ENCODE assay signal across 8 cellular contexts in genomic region chr3:47163023-47163989, GRCh38. TPM values are rescaled to one million over a fixed set of nuclear protein-coding genes. Genes with fewer than 3 reads are reported as not detected.
DNase-seq lines count a peak whose midpoint lies in the region; ATAC-seq and FAIRE-seq lines count a peak whose summit lies in the region.

No MANE protein-coding gene starts in this region.

- ATAC-seq in GM19372 (IDR thresholded peaks at IDR 0.05; ENCODE audit: low read depth, unreplicated experiment) = peak; percentile 30
- ATAC-seq in HG03521 (IDR thresholded peaks at IDR 0.05; ENCODE audit: unreplicated experiment) = peak; percentile 28
- ATAC-seq in T-cell (replicated peaks in 1 of 4) = peak; percentile 22 to 41 (median 31)
- ATAC-seq in right cardiac atrium = peak; percentile 31 to 42

- intact Hi-C loops in right cardiac atrium (cut with DNase I) = loop anchor here in 1 of 4 donors (10.0 kb wide), 1 partner anchor 139 kb away; no protein-coding TSS in a partner anchor

- H3K27ac ChIP-seq in right cardiac atrium (ENCODE audit: low read length) = peak overlapping the region; percentile 93
- peak overlapping the region; percentile 91 for H3K27ac ChIP-seq in rectal smooth muscle tissue (ENCODE audit: low read depth, low read length)

- peak overlapping the region; percentile 59 for H3K9ac ChIP-seq in rectal smooth muscle tissue (ENCODE audit: low read length)

- H3K4me3 ChIP-seq in right cardiac atrium (ENCODE audit: low read length) = peak overlapping the region; percentile 90
- peak overlapping the region; percentile 90 for H3K4me3 ChIP-seq in rectal smooth muscle tissue (ENCODE audit: low read length)

- no peaks in the 10 kb centered on the region for H3K36me3 ChIP-seq in rectal smooth muscle tissue (ENCODE audit: control insufficient read depth, insufficient read depth, low read length)

- CTCF ChIA-PET in T-cell (lab: Charles Lee) = interaction anchor here in 1 of 2 donors (0.8 to 1.9 kb wide), 3 partner anchors 11 to 184 kb away, joined by 3 to 7 read pairs (median 3); partner anchors contain the start of gene NBEAL2

- peak in 12 of 14 donors; percentile 16 to 83 (median 50) for DNase-seq in C1 segment of cervical spinal cord (lab: John Stamatoyannopoulos, UW)
- peak; percentile 6 to 70 (median 34) for DNase-seq in T-cell
- DNase-seq in amygdala (lab: John Stamatoyannopoulos, UW) = peak in 40 of 56 donors; percentile 7 to 77 (median 48)
- DNase-seq in right cardiac atrium = peak; percentile 40 to 78 (median 77)
- DNase-seq in urothelium cell line (ENCODE audit: low spot score) = peak; percentile 47

- peak overlapping the region; percentile 96 to 98 for H3K27ac Mint-ChIP-seq in T-cell

- WGBS in right cardiac atrium = under 1% methylated on average over 107 of the region's 109 CpGs

- peaks cover 6% of the 10 kb centered on the region for H3K4me1 ChIP-seq in right cardiac atrium (ENCODE audit: control insufficient read depth, insufficient read depth, low read length)
- H3K4me1 ChIP-seq in rectal smooth muscle tissue (ENCODE audit: control insufficient read depth, insufficient read depth, low read length) = peaks cover 24% of the 10 kb centered on the region

- H3K27me3 ChIP-seq in right cardiac atrium (ENCODE audit: control insufficient read depth, insufficient read depth) (no peaks in the 10 kb centered on the region), rectal smooth muscle tissue (ENCODE audit: control insufficient read depth, insufficient read depth, low read length) (no peaks in the 10 kb centered on the region)

- no peaks in the 10 kb centered on the region for H3K9me3 Mint-ChIP-seq in T-cell

- no peaks in the 10 kb centered on the region for H3K9me3 ChIP-seq in right cardiac atrium (ENCODE audit: control insufficient read depth, low read length)

- peaks cover 63 to 64% (median 64%) of the 10 kb centered on the region in 3 donors for H3K4me1 Mint-ChIP-seq in T-cell

- no peak for FAIRE-seq in urothelium cell line (lab: Jason Lieb, UNC)

- peak overlapping the region; percentile 90 to 98 (median 98) for H3K4me3 Mint-ChIP-seq in T-cell

- POLR2A ChIA-PET in T-cell (lab: Charles Lee) = interaction anchor here (0.6 to 1.4 kb wide), 2 partner anchors 22 to 119 kb away, joined by 4 to 5 read pairs; partner anchors contain the start of genes KIF9 (in 1 of the 2) and KLHL18 (in 1 of the 2)

- no peaks in the 10 kb centered on the region for H3K27me3 Mint-ChIP-seq in T-cell

- H3K36me3 Mint-ChIP-seq in T-cell = peaks cover 13% of the 10 kb centered on the region

RNA-seq across cellular contexts. Expression of gene SETD2, which starts 0.6 kb away (rescaled TPM):
- total RNA-seq in T-cell (10 to 100 TPM; 58.1 to 84.6 (median 63.9) TPM), right cardiac atrium (10 to 100 TPM; 28.4 to 35.6 (median 32.0) TPM)
- polyA plus RNA-seq in right cardiac atrium = 10.3 TPM

Comparison
In these comparisons a context has a peak if more than half of its experiments do, and no peak if none do; other contexts are left out.
1. Peak in every context shown above with its lines: DNase-seq, ATAC-seq, H3K4me3 ChIP-seq and H3K27ac ChIP-seq.